In the genomic region with DNA sequence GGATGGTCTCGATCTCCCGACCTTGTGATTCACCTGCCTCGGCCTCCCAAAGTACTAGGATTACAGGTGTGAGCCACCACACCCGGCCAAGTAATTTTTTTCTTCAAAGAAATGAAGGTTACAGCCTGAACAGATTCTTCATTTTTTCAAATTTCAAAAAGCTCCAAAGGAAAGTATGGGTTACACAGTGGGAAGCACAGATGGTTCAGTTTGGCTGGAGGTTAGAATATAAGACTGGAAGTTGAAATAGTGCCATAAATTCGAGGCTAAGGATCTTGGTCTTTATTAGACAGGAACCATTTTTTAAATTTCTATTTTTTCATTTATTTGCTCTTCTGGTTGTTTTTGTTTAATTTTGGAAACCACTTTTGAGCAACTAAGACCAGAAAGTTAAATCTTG, we compare ENCODE assay signal across 17 cellular contexts.
DNase-seq lines count a peak whose midpoint lies in the region; ATAC-seq lines count a peak whose summit lies in the region.
"Had no signal": no experiment of that assay in that cellular context is flagged by ENCODE, and none has a peak within 500 bp of the region (broad histone marks: within the 10 kb centered on the region; RNA-seq: fewer than 3 reads in every experiment).

No MANE protein-coding gene starts in this region.

- no peaks in the 10 kb centered on the region for H3K27me3 Mint-ChIP-seq in activated T-helper 17 cell treated with anti-CD3 and anti-CD28 coated beads, Interleukin-2, amount 50 U/mL, for 72 hours
- H3K27me3 Mint-ChIP-seq: CD4-positive, CD25-positive, alpha-beta regulatory T cell had no signal

- no peak for ATAC-seq in activated T-helper 17 cell treated with anti-CD3 and anti-CD28 coated beads, Interleukin-2, amount 50 U/mL, for 72 hours (replicated peaks)
- no peak for ATAC-seq in stimulated activated effector memory CD8-positive, alpha-beta T cell treated with anti-CD3 and anti-CD28 coated beads, Interleukin-12 subunit alpha, Interleukin-12 subunit beta, amount 100 ng/mL, for 72 hours
- no peak for ATAC-seq in HG03039 (IDR thresholded peaks at IDR 0.05; ENCODE audit: unreplicated experiment)
- ATAC-seq: GM23338 had no signal

- H3K27ac Mint-ChIP-seq in activated T-helper 17 cell treated with anti-CD3 and anti-CD28 coated beads, Interleukin-2, amount 50 U/mL, for 72 hours, result peak overlapping the region; percentile 30
- H3K27ac Mint-ChIP-seq in stimulated activated effector memory CD8-positive, alpha-beta T cell treated with anti-CD3 and anti-CD28 coated beads, Interleukin-12 subunit alpha, Interleukin-12 subunit beta, amount 100 ng/mL, for 72 hours, result peak overlapping the region; percentile 50
- H3K27ac Mint-ChIP-seq: GM23338 had no signal

- H3K4me3 Mint-ChIP-seq in activated T-helper 17 cell treated with anti-CD3 and anti-CD28 coated beads, Interleukin-2, amount 50 U/mL, for 72 hours, result no peak overlapping the region
- H3K4me3 Mint-ChIP-seq in stimulated activated effector memory CD8-positive, alpha-beta T cell treated with anti-CD3 and anti-CD28 coated beads, Interleukin-12 subunit alpha, Interleukin-12 subunit beta, amount 100 ng/mL, for 72 hours, result no peak overlapping the region
- H3K4me3 Mint-ChIP-seq: CD4-positive, CD25-positive, alpha-beta regulatory T cell; CD8-positive, alpha-beta memory T cell; GM23338 had no signal

- in situ Hi-C loops in G401 (cut with HindIII; ENCODE audit: low sequenced_read_pairs), result no loop called here

- H3K4me1 Mint-ChIP-seq in activated T-helper 17 cell treated with anti-CD3 and anti-CD28 coated beads, Interleukin-2, amount 50 U/mL, for 72 hours, result no peaks in the 10 kb centered on the region
- peaks cover 9% of the 10 kb centered on the region for H3K4me1 Mint-ChIP-seq in stimulated activated effector memory CD8-positive, alpha-beta T cell treated with anti-CD3 and anti-CD28 coated beads, Interleukin-12 subunit alpha, Interleukin-12 subunit beta, amount 100 ng/mL, for 72 hours

- peaks cover 56% of the 10 kb centered on the region for H3K36me3 Mint-ChIP-seq in activated T-helper 17 cell treated with anti-CD3 and anti-CD28 coated beads, Interleukin-2, amount 50 U/mL, for 72 hours (ENCODE audit: low read depth)
- H3K36me3 Mint-ChIP-seq in stimulated activated effector memory CD8-positive, alpha-beta T cell treated with anti-CD3 and anti-CD28 coated beads, Interleukin-12 subunit alpha, Interleukin-12 subunit beta, amount 100 ng/mL, for 72 hours, result peaks cover 60% of the 10 kb centered on the region

- DNase-seq in G401 (ENCODE audit: low spot score) (peak; percentile 88), cerebellum (ENCODE audit: low spot score) (peak; percentile 61), NK-92 (lab: John Stamatoyannopoulos, UW; ENCODE audit: unreplicated experiment) (no peak)
- no peak for DNase-seq in stimulated activated effector memory CD8-positive, alpha-beta T cell treated with anti-CD3 and anti-CD28 coated beads, Interleukin-12 subunit alpha, Interleukin-12 subunit beta, amount 100 ng/mL, for 72 hours (ENCODE audit: low spot score in 2 of 2)
- DNase-seq in activated CD4-positive, CD25-positive, alpha-beta regulatory T cell (lab: John Stamatoyannopoulos, UW), result no peak
- DNase-seq: ACHN; BE2C; CD4-positive, CD25-positive, alpha-beta regulatory T cell; CD8-positive, alpha-beta memory T cell; COR-L47; DMS153; DMS79; GF-D8; HCEC 1CT had no signal

- H3K9me3 Mint-ChIP-seq in activated T-helper 17 cell treated with anti-CD3 and anti-CD28 coated beads, Interleukin-2, amount 50 U/mL, for 72 hours, result no peaks in the 10 kb centered on the region
- H3K9me3 Mint-ChIP-seq in stimulated activated effector memory CD8-positive, alpha-beta T cell treated with anti-CD3 and anti-CD28 coated beads, Interleukin-12 subunit alpha, Interleukin-12 subunit beta, amount 100 ng/mL, for 72 hours, result no peaks in the 10 kb centered on the region
- H3K9me3 Mint-ChIP-seq: CD4-positive, CD25-positive, alpha-beta regulatory T cell; CD8-positive, alpha-beta memory T cell had no signal

Comparison
In these comparisons a context has a peak if more than half of its experiments do, and no peak if none do; other contexts are left out.
1. DNase-seq: peak in G401 (single experiment) and cerebellum (single experiment); none in stimulated activated effector memory CD8-positive, alpha-beta T cell treated with anti-CD3 and anti-CD28 coated beads, Interleukin-12 subunit alpha, Interleukin-12 subunit beta, amount 100 ng/mL, for 72 hours (0 of 2), activated CD4-positive, CD25-positive, alpha-beta regulatory T cell (0 of 4) and NK-92 (single experiment).